ENCODE assay signal across 25 cellular contexts in genomic region chr10:74953214-74953613, GRCh38.
DNase-seq lines count a peak whose midpoint lies in the region; ATAC-seq, FAIRE-seq and TF ChIP-seq lines count a peak whose summit lies in the region.
"Had no signal": no experiment of that assay in that cellular context is flagged by ENCODE, and none has a peak within 500 bp of the region (broad histone marks: within the 10 kb centered on the region; RNA-seq: fewer than 3 reads in every experiment).

No MANE protein-coding gene starts in this region.

- H3F3A ChIP-seq in neural progenitor cell (ENCODE audit: low read depth) = peaks cover under 1% of the 10 kb centered on the region

- ATAC-seq in SK-N-SH treated with all-trans-retinoic acid at 6 μM for 48 hours (no peak), GM21717 (IDR thresholded peaks at IDR 0.05; ENCODE audit: unreplicated experiment) (no peak)
- ATAC-seq: activated naive CD8-positive, alpha-beta T cell treated with anti-CD3 and anti-CD28 coated beads, Interleukin-2, amount 50 U/mL, for 24 hours; foreskin keratinocyte; heart right ventricle; stimulated activated effector memory CD8-positive, alpha-beta T cell treated with anti-CD3 and anti-CD28 coated beads, Interleukin-12 subunit alpha, Interleukin-12 subunit beta, amount 100 ng/mL, for 72 hours had no signal

- no peak for DNase-seq in A673 (ENCODE audit: low spot score)
- no peak for DNase-seq in GM12892 (ENCODE audit: insufficient read length)
- DNase-seq in neural progenitor cell (ENCODE audit: low spot score) = no peak
- DNase-seq in CD14-positive monocyte (ENCODE audit: low spot score) = no peak
- DNase-seq: activated CD4-positive, alpha-beta T cell treated with anti-CD3 and anti-CD28 coated beads for 4 hours; activated effector memory CD4-positive, alpha-beta T cell treated with Interleukin-2 at 50 U/mL for 16 hours; activated naive CD8-positive, alpha-beta T cell treated with anti-CD3 and anti-CD28 coated beads, Interleukin-2, amount 50 U/mL, for 24 hours; activated T-cell treated with anti-CD3 and anti-CD28 coated beads for 4 hours; Caco-2; central memory CD4-positive, alpha-beta T cell; foreskin keratinocyte; heart right ventricle; kidney; midbrain; naive B cell; NCI-H187; NCI-H510A; T1000; upper lobe of left lung; WERI-Rb-1 had no signal

- H3K4me1 ChIP-seq in A673 (ENCODE audit: insufficient read depth, low read length, poor library complexity, severe bottlenecking) (peaks cover 51% of the 10 kb centered on the region), neural progenitor cell (peaks cover 2% of the 10 kb centered on the region)

- no peaks in the 10 kb centered on the region for H3K27me3 ChIP-seq in A673 (replicated peaks; ENCODE audit: insufficient read depth, low read depth, low read length, poor library complexity)
- H3K27me3 ChIP-seq in neural progenitor cell = no peaks in the 10 kb centered on the region
- H3K27me3 ChIP-seq: foreskin keratinocyte, heart right ventricle, SJCRH30, upper lobe of left lung had no signal

- no peaks in the 10 kb centered on the region for H3K36me3 ChIP-seq in A673 (ENCODE audit: insufficient read depth, low read length, poor library complexity, severe bottlenecking)
- no peaks in the 10 kb centered on the region for H3K36me3 ChIP-seq in neural progenitor cell
- H3K36me3 ChIP-seq: heart right ventricle, SJCRH30, upper lobe of left lung, WERI-Rb-1 had no signal

- H3K36me3 Mint-ChIP-seq in neural progenitor cell (no peaks in the 10 kb centered on the region), CD14-positive monocyte (peaks cover 0 to 3% of the 10 kb centered on the region in 2 donors)
- H3K36me3 Mint-ChIP-seq: naive B cell; stimulated activated effector memory CD8-positive, alpha-beta T cell treated with anti-CD3 and anti-CD28 coated beads, Interleukin-12 subunit alpha, Interleukin-12 subunit beta, amount 100 ng/mL, for 72 hours had no signal

- H3K27me3 Mint-ChIP-seq in neural progenitor cell (ENCODE audit: insufficient read depth, low read depth) (peaks cover 2% of the 10 kb centered on the region), CD14-positive monocyte (ENCODE audit: low read depth in 3 of 3) (no peaks in the 10 kb centered on the region)
- H3K27me3 Mint-ChIP-seq: activated naive CD8-positive, alpha-beta T cell treated with anti-CD3 and anti-CD28 coated beads, Interleukin-2, amount 50 U/mL, for 24 hours; naive B cell had no signal

- H3K9me3 Mint-ChIP-seq in neural progenitor cell = no peaks in the 10 kb centered on the region
- no peaks in the 10 kb centered on the region for H3K9me3 Mint-ChIP-seq in CD14-positive monocyte
- H3K9me3 Mint-ChIP-seq: activated naive CD8-positive, alpha-beta T cell treated with anti-CD3 and anti-CD28 coated beads, Interleukin-2, amount 50 U/mL, for 24 hours; naive B cell; stimulated activated effector memory CD8-positive, alpha-beta T cell treated with anti-CD3 and anti-CD28 coated beads, Interleukin-12 subunit alpha, Interleukin-12 subunit beta, amount 100 ng/mL, for 72 hours had no signal

- no peak overlapping the region for H2AFZ ChIP-seq in neural progenitor cell (replicated peaks)

- intact Hi-C loops in A673 (cut with micrococcal nuclease; ENCODE audit: unreplicated experiment) = no loop called here
- intact Hi-C loops in CD14-positive monocyte (cut with micrococcal nuclease) = no loop called here

- POLR2A ChIA-PET in A673 (lab: Charles Lee; ENCODE audit: low non-redundant PET) = no interaction called here

- H3K4me2 ChIP-seq in neural progenitor cell = no peak overlapping the region

- TF ChIP-seq POLR2A in GM12892 (IDR thresholded peaks at IDR 0.05; ENCODE audit: low read depth, low read length) = no peak

- peaks cover 6% of the 10 kb centered on the region for H4K20me1 ChIP-seq in neural progenitor cell (ENCODE audit: low read depth)

- peak overlapping the region; percentile 14 for H3K27ac ChIP-seq in A673 (ENCODE audit: low read depth, low read length, poor library complexity, severe bottlenecking)
- no peak overlapping the region for H3K27ac ChIP-seq in neural progenitor cell
- H3K27ac ChIP-seq: foreskin keratinocyte, heart right ventricle, SJCRH30, upper lobe of left lung, WERI-Rb-1 had no signal

- CTCF ChIA-PET in A673 (lab: Charles Lee) = no interaction called here

- H3K4me3 ChIP-seq in A673 (ENCODE audit: low read depth, low read length, poor library complexity, severe bottlenecking) (no peak overlapping the region), neural progenitor cell (no peak overlapping the region)
- H3K4me3 ChIP-seq: heart right ventricle, SJCRH30, upper lobe of left lung had no signal

- H3K27ac Mint-ChIP-seq in neural progenitor cell = peak overlapping the region; percentile 35
- no peak overlapping the region for H3K27ac Mint-ChIP-seq in CD14-positive monocyte
- H3K27ac Mint-ChIP-seq: activated naive CD8-positive, alpha-beta T cell treated with anti-CD3 and anti-CD28 coated beads, Interleukin-2, amount 50 U/mL, for 24 hours; stimulated activated effector memory CD8-positive, alpha-beta T cell treated with anti-CD3 and anti-CD28 coated beads, Interleukin-12 subunit alpha, Interleukin-12 subunit beta, amount 100 ng/mL, for 72 hours had no signal

- BruUV-seq in A673 (replicated peaks; lab: Mats Ljungman, UMichigan) = no TSS peak

- no peak overlapping the region for H3K9ac ChIP-seq in neural progenitor cell

- peak; percentile 30 for FAIRE-seq in GM12892 (lab: Jason Lieb, UNC)
- FAIRE-seq in endometrium (lab: Jason Lieb, UNC) = peak; percentile 93
- FAIRE-seq: kidney had no signal

- H3K4me1 Mint-ChIP-seq in neural progenitor cell (peaks cover 8% of the 10 kb centered on the region), CD14-positive monocyte (peaks cover 3% of the 10 kb centered on the region)

- no peak overlapping the region for H3K4me3 Mint-ChIP-seq in neural progenitor cell
- H3K4me3 Mint-ChIP-seq in CD14-positive monocyte = no peak overlapping the region
- H3K4me3 Mint-ChIP-seq: activated naive CD8-positive, alpha-beta T cell treated with anti-CD3 and anti-CD28 coated beads, Interleukin-2, amount 50 U/mL, for 24 hours; naive B cell; stimulated activated effector memory CD8-positive, alpha-beta T cell treated with anti-CD3 and anti-CD28 coated beads, Interleukin-12 subunit alpha, Interleukin-12 subunit beta, amount 100 ng/mL, for 72 hours had no signal

- TF ChIP-seq CTCF in A673 (conservative IDR thresholded peaks at IDR 0.05; ENCODE audit: low read depth, low read length) (no peak), neural progenitor cell (IDR thresholded peaks at IDR 0.05) (no peak), CD14-positive monocyte (IDR thresholded peaks at IDR 0.05) (no peak)

- H3K9me3 ChIP-seq in A673 (ENCODE audit: low read depth, low read length, poor library complexity, severe bottlenecking) (no peaks in the 10 kb centered on the region), neural progenitor cell (ENCODE audit: low read depth) (no peaks in the 10 kb centered on the region)
- H3K9me3 ChIP-seq: Caco-2, heart right ventricle, upper lobe of left lung had no signal

- H3K79me2 ChIP-seq in neural progenitor cell (ENCODE audit: low read depth) = peaks cover 11% of the 10 kb centered on the region

TF ChIP-seq in SK-N-SH treated with all-trans-retinoic acid at 6 μM for 48 hours, 23 proteins besides CTCF, POLR2A, EP300 and RAD21:
- no peak for TF ChIP-seq RARB (CRISPR knock-in tag; IDR thresholded peaks at IDR 0.05)
- no peak for TF ChIP-seq ZC3H10 (CRISPR knock-in tag; IDR thresholded peaks at IDR 0.05)
- TF ChIP-seq ZNF8 (CRISPR knock-in tag; IDR thresholded peaks at IDR 0.05) = no peak
- no peak for TF ChIP-seq PPARA (CRISPR knock-in tag; IDR thresholded peaks at IDR 0.05; ENCODE audit: borderline replicate concordance)
- no peak for TF ChIP-seq TOX (CRISPR knock-in tag; IDR thresholded peaks at IDR 0.05; ENCODE audit: borderline replicate concordance)
- no peak for TF ChIP-seq TCF4 (CRISPR knock-in tag; IDR thresholded peaks at IDR 0.05; ENCODE audit: borderline replicate concordance)
- TF ChIP-seq ISL1 (CRISPR knock-in tag; IDR thresholded peaks at IDR 0.05) = no peak
- TF ChIP-seq POU6F1 (CRISPR knock-in tag; IDR thresholded peaks at IDR 0.05; ENCODE audit: borderline replicate concordance, low read depth) = no peak
- no peak for TF ChIP-seq CSDC2 (CRISPR knock-in tag; IDR thresholded peaks at IDR 0.05)
